Comparison of ENCODE assay signal across 9 cellular contexts in the genomic region with DNA sequence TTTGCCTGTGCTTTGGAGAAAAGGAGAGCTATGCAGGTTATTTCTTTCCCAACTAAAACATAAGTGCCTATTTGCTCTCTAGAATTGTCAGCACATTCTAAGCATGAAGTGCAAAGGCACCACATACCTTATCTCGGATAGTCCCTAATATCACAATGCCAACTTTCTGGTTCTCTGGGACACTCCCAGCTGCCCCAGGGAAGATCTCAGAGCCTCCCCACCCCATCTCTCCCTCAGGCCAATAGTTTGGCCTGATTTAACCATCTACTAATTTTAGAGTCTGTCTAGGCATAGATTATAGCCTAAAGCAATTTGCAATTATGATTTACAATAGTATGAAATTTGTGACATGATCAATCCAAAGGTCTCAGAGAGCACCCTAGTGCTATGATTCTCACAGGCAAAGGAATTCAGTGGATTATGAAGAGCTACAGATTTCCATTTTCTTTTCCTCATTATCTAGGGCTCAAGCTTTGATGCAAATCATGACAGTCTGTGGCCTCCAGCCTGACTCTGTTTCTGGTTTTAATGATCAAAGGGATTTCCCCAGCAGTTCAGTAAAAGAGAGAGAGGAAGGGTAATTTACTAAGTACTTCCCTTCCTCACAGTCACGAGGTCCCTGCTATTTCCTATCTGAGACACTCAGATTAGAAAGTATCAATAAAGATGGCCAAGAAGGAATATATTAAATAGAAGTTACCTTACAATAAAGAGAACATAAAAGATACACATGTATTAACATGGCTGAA. TPM values are rescaled to one million over a fixed set of nuclear protein-coding genes. Genes with fewer than 3 reads are reported as not detected.
DNase-seq lines count a peak whose midpoint lies in the region; ATAC-seq, FAIRE-seq and TF ChIP-seq lines count a peak whose summit lies in the region.
"Had no signal": no experiment of that assay in that cellular context is flagged by ENCODE, and none has a peak within 500 bp of the region (broad histone marks: within the 10 kb centered on the region; RNA-seq: fewer than 3 reads in every experiment).

No MANE protein-coding gene starts in this region.

- no peak for TF ChIP-seq POLR2A in H54 (IDR thresholded peaks at IDR 0.05; ENCODE audit: low read depth, low read length)

- H4K20me1 ChIP-seq in smooth muscle cell (ENCODE audit: low read depth) (no peaks in the 10 kb centered on the region), GM23338 (replicated peaks; ENCODE audit: insufficient read depth) (no peaks in the 10 kb centered on the region)

- H3K4me3 ChIP-seq in smooth muscle cell: no peak overlapping the region
- H3K4me3 ChIP-seq in GM23338: no peak overlapping the region

- no peak overlapping the region for H3K27ac Mint-ChIP-seq in GM23338

- H3K4me1 ChIP-seq in smooth muscle cell (ENCODE audit: low read depth) (peaks cover 3% of the 10 kb centered on the region), GM23338 (ENCODE audit: insufficient read depth) (peaks cover 8% of the 10 kb centered on the region; the same call in 1 of the 2 replicates)

- peaks cover 11% of the 10 kb centered on the region for H3K4me1 Mint-ChIP-seq in GM23338

- no peaks in the 10 kb centered on the region for H3K9me3 ChIP-seq in smooth muscle cell (replicated peaks; ENCODE audit: low read depth)

- DNase-seq in activated CD4-positive, alpha-beta T cell treated with anti-CD3 and anti-CD28 coated beads for 48 hours: peak; percentile 33
- DNase-seq in activated CD4-positive, alpha-beta T cell treated with anti-CD3 and anti-CD28 coated beads, Interleukin-2, amount 50 U/mL, for 1 hour: no peak
- DNase-seq in NOMO-1 treated with dmso at 0.1 percent for 144 hours (lab: John Stamatoyannopoulos, UW; ENCODE audit: unreplicated experiment) (peak; percentile 34), smooth muscle cell (lab: John Stamatoyannopoulos, UW; ENCODE audit: unreplicated experiment) (no peak), NCI-H2227 (lab: John Stamatoyannopoulos, UW; ENCODE audit: unreplicated experiment) (no peak), H54 (ENCODE audit: insufficient read length, low spot score) (no peak), GM23338 (ENCODE audit: low spot score) (no peak)

- ATAC-seq in HG02763 (IDR thresholded peaks at IDR 0.05; ENCODE audit: unreplicated experiment) (peak; percentile 72), GM23338 (no peak)

- no peak overlapping the region for H2AFZ ChIP-seq in smooth muscle cell (ENCODE audit: low read depth)
- H2AFZ ChIP-seq in GM23338: no peak overlapping the region

- no peak overlapping the region for H3K4me3 Mint-ChIP-seq in GM23338

- H3K27me3 Mint-ChIP-seq in GM23338 (ENCODE audit: insufficient read depth, low read depth, poor library complexity): peaks cover 2% of the 10 kb centered on the region

- no peaks in the 10 kb centered on the region for H3K9me3 Mint-ChIP-seq in GM23338

- peaks cover 6% of the 10 kb centered on the region for H3F3A ChIP-seq in smooth muscle cell (ENCODE audit: low read depth)
- no peaks in the 10 kb centered on the region for H3F3A ChIP-seq in GM23338 (replicated peaks; ENCODE audit: low read depth)

- H3K36me3 ChIP-seq in smooth muscle cell (ENCODE audit: low read depth): no peaks in the 10 kb centered on the region
- no peaks in the 10 kb centered on the region for H3K36me3 ChIP-seq in GM23338 (ENCODE audit: insufficient read depth)

- no peaks in the 10 kb centered on the region for H3K27me3 ChIP-seq in smooth muscle cell (ENCODE audit: low read depth)
- H3K27me3 ChIP-seq in GM23338 (ENCODE audit: insufficient read depth): no peaks in the 10 kb centered on the region

- TF ChIP-seq CTCF in smooth muscle cell (IDR thresholded peaks at IDR 0.05; ENCODE audit: borderline replicate concordance, insufficient read depth, poor library complexity, severe bottlenecking) (no peak), GM23338 (conservative IDR thresholded peaks at IDR 0.05; ENCODE audit: low read depth in 2 of 2) (no peak)

- H3K27ac ChIP-seq in smooth muscle cell (ENCODE audit: low read depth) (peak overlapping the region; percentile 0), GM23338 (ENCODE audit: low read depth) (no peak overlapping the region)

- H3K4me2 ChIP-seq in smooth muscle cell (no peak overlapping the region), GM23338 (no peak overlapping the region)

- H3K79me2 ChIP-seq in smooth muscle cell (ENCODE audit: low read depth): no peaks in the 10 kb centered on the region
- no peaks in the 10 kb centered on the region for H3K79me2 ChIP-seq in GM23338 (replicated peaks; ENCODE audit: insufficient read depth)

- 28% methylated on average over 2 of the region's 2 CpGs for WGBS in smooth muscle cell (ENCODE audit: low lambda C conversion rate)

- FAIRE-seq in H54 (lab: Jason Lieb, UNC): no peak

- H3K36me3 Mint-ChIP-seq in GM23338 (ENCODE audit: low read depth): no peaks in the 10 kb centered on the region

- no peak overlapping the region for H3K9ac ChIP-seq in smooth muscle cell (ENCODE audit: low read depth)

- H3K9me2 ChIP-seq in GM23338 (ENCODE audit: insufficient read depth): peaks cover 3% of the 10 kb centered on the region; the same call in 1 of the 2 replicates

TF ChIP-seq in GM23338, 12 proteins besides CTCF, POLR2A, EP300 and RAD21:
- TF ChIP-seq EZH2 (IDR thresholded peaks at IDR 0.05; ENCODE audit: low read depth, unreplicated experiment) (no peak), CREB1 (CRISPR knock-in tag; IDR thresholded peaks at IDR 0.05; ENCODE audit: low read depth) (no peak), REST (IDR thresholded peaks at IDR 0.05; ENCODE audit: unreplicated experiment) (no peak), NANOG (IDR thresholded peaks at IDR 0.05; ENCODE audit: borderline replicate concordance) (no peak), STAT1 (IDR thresholded peaks at IDR 0.05; ENCODE audit: unreplicated experiment) (no peak), EZH2phosphoT487 (IDR thresholded peaks at IDR 0.05; ENCODE audit: unreplicated experiment) (no peak), JUNB (IDR thresholded peaks at IDR 0.05; ENCODE audit: unreplicated experiment) (no peak), POLR2AphosphoS5 (IDR thresholded peaks at IDR 0.05; ENCODE audit: low read depth) (no peak), ZNF331 (CRISPR knock-in tag; IDR thresholded peaks at IDR 0.05; ENCODE audit: low read depth) (no peak)

RNA-seq across cellular contexts. Expression of gene IL6, which starts 28.9 kb away (rescaled TPM):
- total RNA-seq in smooth muscle cell: 4.6 and 19.1 TPM in 2 replicates
- polyA plus RNA-seq in smooth muscle cell (0.31 and 18.1 TPM in 2 replicates), GM23338 (2016; fragmentation: Nextera tagmentation; extraction: Ambion mirVana) (0.40 and 1.6 TPM in 2 replicates)
- total RNA-seq in GM23338 (2014; rRNA removed; shearing (Covaris generic)): not detected in 2 replicates
- total RNA-seq: A673 had no signal

Comparison
In these comparisons a context has a peak if more than half of its experiments do, and no peak if none do; other contexts are left out.
1. DNase-seq: peak in activated CD4-positive, alpha-beta T cell treated with anti-CD3 and anti-CD28 coated beads for 48 hours (single experiment) and NOMO-1 treated with dmso at 0.1 percent for 144 hours (single experiment); none in activated CD4-positive, alpha-beta T cell treated with anti-CD3 and anti-CD28 coated beads, Interleukin-2, amount 50 U/mL, for 1 hour (single experiment), smooth muscle cell (single experiment), NCI-H2227 (single experiment), H54 (single experiment) and GM23338 (single experiment).